ENCODE assay signal across 1 cellular context in the genomic region with DNA sequence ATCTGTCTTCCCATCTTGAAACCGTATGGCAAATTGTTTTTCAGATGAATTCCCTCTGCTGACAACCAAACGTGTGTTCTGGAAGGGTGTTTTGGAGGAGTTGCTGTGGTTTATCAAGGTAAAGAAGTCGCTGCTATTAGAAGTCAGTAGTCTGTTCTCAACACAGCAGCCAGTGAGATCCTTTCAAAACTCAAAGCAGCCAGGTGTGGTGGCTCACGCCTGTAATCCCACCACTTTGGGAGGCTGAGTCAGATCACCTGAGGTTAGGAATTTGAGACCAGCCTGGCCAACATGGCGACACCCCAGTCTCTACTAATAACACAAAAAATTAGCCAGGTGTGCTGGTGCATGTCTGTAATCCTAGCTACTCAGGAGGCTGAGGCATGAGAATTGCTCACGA.
TF ChIP-seq lines count a peak whose summit lies in the region.

No MANE protein-coding gene starts in this region.

TF ChIP-seq in K562, 482 proteins besides CTCF, POLR2A, EP300 and RAD21:
- TF ChIP-seq TEAD1 (CRISPR knock-in tag; IDR thresholded peaks at IDR 0.05): 0 out of 4 replicates have a peak, but pooled peaks of 1 of the 2 experiments have one; percentile 46
- no peak for TF ChIP-seq ERF (CRISPR knock-in tag; IDR thresholded peaks at IDR 0.05)
- 0 out of 2 replicates have a peak, but pooled peaks have one; percentile 46 for TF ChIP-seq ZNF143 (CRISPR knock-in tag; IDR thresholded peaks at IDR 0.05)
- TF ChIP-seq FOXP1 (CRISPR knock-in tag; IDR thresholded peaks at IDR 0.05): peak; percentile 63; the same call in 1 of the 2 replicates
- TF ChIP-seq ZNF511 (CRISPR knock-in tag; IDR thresholded peaks at IDR 0.05): no peak
- TF ChIP-seq ZBTB17 (CRISPR knock-in tag; IDR thresholded peaks at IDR 0.05): no peak
- 0 out of 2 replicates have a peak, but pooled peaks have one; percentile 14 for TF ChIP-seq POLR2AphosphoS2 (IDR thresholded peaks at IDR 0.05; ENCODE audit: low read length)
- TF ChIP-seq KDM1A (IDR thresholded peaks at IDR 0.05): no peak; a peak in 1 of 4 replicates
- TF ChIP-seq, protein P1, sequence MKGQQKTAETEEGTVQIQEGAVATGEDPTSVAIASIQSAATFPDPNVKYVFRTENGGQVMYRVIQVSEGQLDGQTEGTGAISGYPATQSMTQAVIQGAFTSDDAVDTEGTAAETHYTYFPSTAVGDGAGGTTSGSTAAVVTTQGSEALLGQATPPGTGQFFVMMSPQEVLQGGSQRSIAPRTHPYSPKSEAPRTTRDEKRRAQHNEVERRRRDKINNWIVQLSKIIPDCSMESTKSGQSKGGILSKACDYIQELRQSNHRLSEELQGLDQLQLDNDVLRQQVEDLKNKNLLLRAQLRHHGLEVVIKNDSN (CRISPR knock-in tag; IDR thresholded peaks at IDR 0.05): 0 out of 2 replicates have a peak, but pooled peaks have one; percentile 28
- TF ChIP-seq, protein P2, sequence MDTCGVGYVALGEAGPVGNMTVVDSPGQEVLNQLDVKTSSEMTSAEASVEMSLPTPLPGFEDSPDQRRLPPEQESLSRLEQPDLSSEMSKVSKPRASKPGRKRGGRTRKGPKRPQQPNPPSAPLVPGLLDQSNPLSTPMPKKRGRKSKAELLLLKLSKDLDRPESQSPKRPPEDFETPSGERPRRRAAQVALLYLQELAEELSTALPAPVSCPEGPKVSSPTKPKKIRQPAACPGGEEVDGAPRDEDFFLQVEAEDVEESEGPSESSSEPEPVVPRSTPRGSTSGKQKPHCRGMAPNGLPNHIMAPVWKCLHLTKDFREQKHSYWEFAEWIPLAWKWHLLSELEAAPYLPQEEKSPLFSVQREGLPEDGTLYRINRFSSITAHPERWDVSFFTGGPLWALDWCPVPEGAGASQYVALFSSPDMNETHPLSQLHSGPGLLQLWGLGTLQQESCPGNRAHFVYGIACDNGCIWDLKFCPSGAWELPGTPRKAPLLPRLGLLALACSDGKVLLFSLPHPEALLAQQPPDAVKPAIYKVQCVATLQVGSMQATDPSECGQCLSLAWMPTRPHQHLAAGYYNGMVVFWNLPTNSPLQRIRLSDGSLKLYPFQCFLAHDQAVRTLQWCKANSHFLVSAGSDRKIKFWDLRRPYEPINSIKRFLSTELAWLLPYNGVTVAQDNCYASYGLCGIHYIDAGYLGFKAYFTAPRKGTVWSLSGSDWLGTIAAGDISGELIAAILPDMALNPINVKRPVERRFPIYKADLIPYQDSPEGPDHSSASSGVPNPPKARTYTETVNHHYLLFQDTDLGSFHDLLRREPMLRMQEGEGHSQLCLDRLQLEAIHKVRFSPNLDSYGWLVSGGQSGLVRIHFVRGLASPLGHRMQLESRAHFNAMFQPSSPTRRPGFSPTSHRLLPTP (IDR thresholded peaks at IDR 0.05; ENCODE audit: borderline replicate concordance, extremely low read depth, insufficient read length): no peak
- TF ChIP-seq, protein P3, sequence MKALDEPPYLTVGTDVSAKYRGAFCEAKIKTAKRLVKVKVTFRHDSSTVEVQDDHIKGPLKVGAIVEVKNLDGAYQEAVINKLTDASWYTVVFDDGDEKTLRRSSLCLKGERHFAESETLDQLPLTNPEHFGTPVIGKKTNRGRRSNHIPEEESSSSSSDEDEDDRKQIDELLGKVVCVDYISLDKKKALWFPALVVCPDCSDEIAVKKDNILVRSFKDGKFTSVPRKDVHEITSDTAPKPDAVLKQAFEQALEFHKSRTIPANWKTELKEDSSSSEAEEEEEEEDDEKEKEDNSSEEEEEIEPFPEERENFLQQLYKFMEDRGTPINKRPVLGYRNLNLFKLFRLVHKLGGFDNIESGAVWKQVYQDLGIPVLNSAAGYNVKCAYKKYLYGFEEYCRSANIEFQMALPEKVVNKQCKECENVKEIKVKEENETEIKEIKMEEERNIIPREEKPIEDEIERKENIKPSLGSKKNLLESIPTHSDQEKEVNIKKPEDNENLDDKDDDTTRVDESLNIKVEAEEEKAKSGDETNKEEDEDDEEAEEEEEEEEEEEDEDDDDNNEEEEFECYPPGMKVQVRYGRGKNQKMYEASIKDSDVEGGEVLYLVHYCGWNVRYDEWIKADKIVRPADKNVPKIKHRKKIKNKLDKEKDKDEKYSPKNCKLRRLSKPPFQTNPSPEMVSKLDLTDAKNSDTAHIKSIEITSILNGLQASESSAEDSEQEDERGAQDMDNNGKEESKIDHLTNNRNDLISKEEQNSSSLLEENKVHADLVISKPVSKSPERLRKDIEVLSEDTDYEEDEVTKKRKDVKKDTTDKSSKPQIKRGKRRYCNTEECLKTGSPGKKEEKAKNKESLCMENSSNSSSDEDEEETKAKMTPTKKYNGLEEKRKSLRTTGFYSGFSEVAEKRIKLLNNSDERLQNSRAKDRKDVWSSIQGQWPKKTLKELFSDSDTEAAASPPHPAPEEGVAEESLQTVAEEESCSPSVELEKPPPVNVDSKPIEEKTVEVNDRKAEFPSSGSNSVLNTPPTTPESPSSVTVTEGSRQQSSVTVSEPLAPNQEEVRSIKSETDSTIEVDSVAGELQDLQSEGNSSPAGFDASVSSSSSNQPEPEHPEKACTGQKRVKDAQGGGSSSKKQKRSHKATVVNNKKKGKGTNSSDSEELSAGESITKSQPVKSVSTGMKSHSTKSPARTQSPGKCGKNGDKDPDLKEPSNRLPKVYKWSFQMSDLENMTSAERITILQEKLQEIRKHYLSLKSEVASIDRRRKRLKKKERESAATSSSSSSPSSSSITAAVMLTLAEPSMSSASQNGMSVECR (CRISPR knock-in tag; IDR thresholded peaks at IDR 0.05): peak; percentile 61; the same call in 1 of the 2 replicates
